18 cellular contexts compared by ENCODE assay signal in genomic region chr14:77838756-77839565, GRCh38. TPM values are rescaled to one million over a fixed set of nuclear protein-coding genes. Genes with fewer than 3 reads are reported as not detected.
DNase-seq lines count a peak whose midpoint lies in the region; ATAC-seq and TF ChIP-seq lines count a peak whose summit lies in the region.
"Had no signal": no experiment of that assay in that cellular context is flagged by ENCODE, and none has a peak within 500 bp of the region (broad histone marks: within the 10 kb centered on the region; RNA-seq: fewer than 3 reads in every experiment).

No MANE protein-coding gene starts in this region.

- peak overlapping the region; percentile 70 for H3K27ac Mint-ChIP-seq in CD4-positive, alpha-beta T cell
- H3K27ac Mint-ChIP-seq in endothelial cell (ENCODE audit: unreplicated experiment): peak overlapping the region; percentile 24

- no peaks in the 10 kb centered on the region for H3K27me3 Mint-ChIP-seq in CD4-positive, alpha-beta T cell
- peaks cover 6% of the 10 kb centered on the region for H3K27me3 Mint-ChIP-seq in endothelial cell (ENCODE audit: unreplicated experiment)

- H3K36me3 ChIP-seq in neuron (ENCODE audit: insufficient read depth, low read length): no peaks in the 10 kb centered on the region
- H3K36me3 ChIP-seq: neutrophil, SJSA1, thoracic aorta had no signal

- no peak for TF ChIP-seq CTCF in CD4-positive, alpha-beta T cell (IDR thresholded peaks at IDR 0.05)
- no peak for TF ChIP-seq CTCF in endothelial cell (IDR thresholded peaks at IDR 0.05; ENCODE audit: unreplicated experiment)

- intact Hi-C loops in CD4-positive, alpha-beta T cell (cut with DNase I, micrococcal nuclease): no loop called here

- H3K9me3 Mint-ChIP-seq in CD4-positive, alpha-beta T cell: no peaks in the 10 kb centered on the region
- no peaks in the 10 kb centered on the region for H3K9me3 Mint-ChIP-seq in endothelial cell (ENCODE audit: unreplicated experiment)

- H3K4me1 Mint-ChIP-seq in CD4-positive, alpha-beta T cell (ENCODE audit: low read depth): peaks cover 10% of the 10 kb centered on the region
- H3K4me1 Mint-ChIP-seq in endothelial cell (ENCODE audit: unreplicated experiment): peaks cover 8% of the 10 kb centered on the region

- peak overlapping the region; percentile 31 for H3K4me3 Mint-ChIP-seq in CD4-positive, alpha-beta T cell
- H3K4me3 Mint-ChIP-seq in endothelial cell (ENCODE audit: unreplicated experiment): peak overlapping the region; percentile 5

- POLR2A ChIA-PET in CD4-positive, alpha-beta T cell (lab: Charles Lee): no interaction called here

- no peaks in the 10 kb centered on the region for H3K27me3 ChIP-seq in CD4-positive, alpha-beta T cell (ENCODE audit: control insufficient read depth, insufficient read depth, low read length)
- H3K27me3 ChIP-seq in neuron (ENCODE audit: insufficient read depth, low read length): no peaks in the 10 kb centered on the region
- H3K27me3 ChIP-seq: neutrophil, SJSA1 had no signal

- no peak overlapping the region for H3K27ac ChIP-seq in CD4-positive, alpha-beta T cell (ENCODE audit: low read depth, low read length)
- H3K27ac ChIP-seq: epithelial cell of prostate, neutrophil, SJSA1, thoracic aorta had no signal

- no peak overlapping the region for H3K4me3 ChIP-seq in neuron (ENCODE audit: low read length)
- H3K4me3 ChIP-seq: SJSA1, thoracic aorta had no signal

- CTCF ChIA-PET in CD4-positive, alpha-beta T cell (lab: Charles Lee): no interaction called here

- H2AFZ ChIP-seq in neuron (ENCODE audit: low read depth, low read length): peak overlapping the region; percentile 19

- H3K36me3 Mint-ChIP-seq in CD4-positive, alpha-beta T cell (ENCODE audit: low read depth): peaks cover 30% of the 10 kb centered on the region
- no peaks in the 10 kb centered on the region for H3K36me3 Mint-ChIP-seq in endothelial cell (ENCODE audit: low read depth, unreplicated experiment)

- ATAC-seq in CD4-positive, alpha-beta T cell (ENCODE audit: poor library complexity): no peak
- ATAC-seq in HG03108 (IDR thresholded peaks at IDR 0.05; ENCODE audit: unreplicated experiment) (no peak), HG03460 (IDR thresholded peaks at IDR 0.05; ENCODE audit: unreplicated experiment) (no peak), HG03342 (IDR thresholded peaks at IDR 0.05; ENCODE audit: unreplicated experiment) (no peak)

- no peaks in the 10 kb centered on the region for H3K9me3 ChIP-seq in CD4-positive, alpha-beta T cell (ENCODE audit: control insufficient read depth, low read length)
- H3K9me3 ChIP-seq in neuron (ENCODE audit: low read length): no peaks in the 10 kb centered on the region
- H3K9me3 ChIP-seq: neutrophil, SJSA1, thoracic aorta had no signal

- H3K4me1 ChIP-seq in neuron (ENCODE audit: insufficient read depth, low read length): peaks cover 9% of the 10 kb centered on the region
- H3K4me1 ChIP-seq: SJSA1 had no signal

- DNase-seq in CD4-positive, alpha-beta T cell: no peak
- DNase-seq in RPMI7951 (ENCODE audit: low read depth) (peak; percentile 15), endothelial cell (ENCODE audit: low spot score) (no peak), islet precursor cell (no peak)
- DNase-seq: activated CD4-positive, alpha-beta T cell treated with anti-CD3 and anti-CD28 coated beads, Interleukin-2, amount 50 U/mL, for 4 hours; mammary epithelial cell; NCI-H1930; NCI-H524 treated with DMSO at 0.1 percent for 48 hours; stimulated activated CD4-positive, alpha-beta T cell treated with anti-CD3 and anti-CD28 coated beads, Interleukin-4, amount 100 ng/mL, for 1 hour; T1000 had no signal

RNA-seq across cellular contexts. Expression of gene ADCK1, which starts 39.1 kb away (rescaled TPM):
- 1 to 10 TPM; 7.1 to 8.7 TPM for total RNA-seq in CD4-positive, alpha-beta T cell
- total RNA-seq in RPMI7951 (2014; rRNA removed; shearing (Covaris generic)): 2.3 and 2.4 TPM in 2 replicates
- total RNA-seq in endothelial cell (ENCODE audit: unreplicated experiment): 6.2 TPM
